ENCODE assay signal across 1 cellular context in the genomic region with DNA sequence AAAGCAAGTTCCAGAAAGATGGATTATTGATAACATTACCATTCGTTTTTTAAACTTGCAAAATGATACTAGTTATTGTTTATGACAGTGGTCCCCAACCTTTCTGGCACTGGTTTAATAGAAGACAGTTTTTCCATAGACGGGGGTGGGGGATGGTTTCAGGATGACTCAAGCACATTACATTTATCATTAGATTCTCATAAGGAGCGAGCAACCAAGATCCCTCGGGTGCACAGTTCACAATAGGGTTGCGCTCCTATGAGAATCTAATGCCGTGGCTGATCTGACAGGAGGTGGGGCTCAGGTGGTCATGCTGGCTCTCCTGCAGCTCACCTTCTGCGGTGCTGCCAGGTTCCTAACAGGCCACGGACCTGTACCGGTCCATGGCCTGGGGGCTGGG.
TF ChIP-seq lines count a peak whose summit lies in the region.

No MANE protein-coding gene starts in this region.

TF ChIP-seq in GM23338, 12 proteins besides CTCF, POLR2A, EP300 and RAD21 (continued from another document):
- TF ChIP-seq, protein P1, sequence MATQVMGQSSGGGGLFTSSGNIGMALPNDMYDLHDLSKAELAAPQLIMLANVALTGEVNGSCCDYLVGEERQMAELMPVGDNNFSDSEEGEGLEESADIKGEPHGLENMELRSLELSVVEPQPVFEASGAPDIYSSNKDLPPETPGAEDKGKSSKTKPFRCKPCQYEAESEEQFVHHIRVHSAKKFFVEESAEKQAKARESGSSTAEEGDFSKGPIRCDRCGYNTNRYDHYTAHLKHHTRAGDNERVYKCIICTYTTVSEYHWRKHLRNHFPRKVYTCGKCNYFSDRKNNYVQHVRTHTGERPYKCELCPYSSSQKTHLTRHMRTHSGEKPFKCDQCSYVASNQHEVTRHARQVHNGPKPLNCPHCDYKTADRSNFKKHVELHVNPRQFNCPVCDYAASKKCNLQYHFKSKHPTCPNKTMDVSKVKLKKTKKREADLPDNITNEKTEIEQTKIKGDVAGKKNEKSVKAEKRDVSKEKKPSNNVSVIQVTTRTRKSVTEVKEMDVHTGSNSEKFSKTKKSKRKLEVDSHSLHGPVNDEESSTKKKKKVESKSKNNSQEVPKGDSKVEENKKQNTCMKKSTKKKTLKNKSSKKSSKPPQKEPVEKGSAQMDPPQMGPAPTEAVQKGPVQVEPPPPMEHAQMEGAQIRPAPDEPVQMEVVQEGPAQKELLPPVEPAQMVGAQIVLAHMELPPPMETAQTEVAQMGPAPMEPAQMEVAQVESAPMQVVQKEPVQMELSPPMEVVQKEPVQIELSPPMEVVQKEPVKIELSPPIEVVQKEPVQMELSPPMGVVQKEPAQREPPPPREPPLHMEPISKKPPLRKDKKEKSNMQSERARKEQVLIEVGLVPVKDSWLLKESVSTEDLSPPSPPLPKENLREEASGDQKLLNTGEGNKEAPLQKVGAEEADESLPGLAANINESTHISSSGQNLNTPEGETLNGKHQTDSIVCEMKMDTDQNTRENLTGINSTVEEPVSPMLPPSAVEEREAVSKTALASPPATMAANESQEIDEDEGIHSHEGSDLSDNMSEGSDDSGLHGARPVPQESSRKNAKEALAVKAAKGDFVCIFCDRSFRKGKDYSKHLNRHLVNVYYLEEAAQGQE (IDR thresholded peaks at IDR 0.05; ENCODE audit: unreplicated experiment) = no peak
- TF ChIP-seq EZH2 (IDR thresholded peaks at IDR 0.05; ENCODE audit: low read depth, unreplicated experiment) = no peak
- no peak for TF ChIP-seq POLR2AphosphoS5 (IDR thresholded peaks at IDR 0.05; ENCODE audit: low read depth)
- TF ChIP-seq JUNB (IDR thresholded peaks at IDR 0.05; ENCODE audit: unreplicated experiment) = no peak
- TF ChIP-seq, protein P2, sequence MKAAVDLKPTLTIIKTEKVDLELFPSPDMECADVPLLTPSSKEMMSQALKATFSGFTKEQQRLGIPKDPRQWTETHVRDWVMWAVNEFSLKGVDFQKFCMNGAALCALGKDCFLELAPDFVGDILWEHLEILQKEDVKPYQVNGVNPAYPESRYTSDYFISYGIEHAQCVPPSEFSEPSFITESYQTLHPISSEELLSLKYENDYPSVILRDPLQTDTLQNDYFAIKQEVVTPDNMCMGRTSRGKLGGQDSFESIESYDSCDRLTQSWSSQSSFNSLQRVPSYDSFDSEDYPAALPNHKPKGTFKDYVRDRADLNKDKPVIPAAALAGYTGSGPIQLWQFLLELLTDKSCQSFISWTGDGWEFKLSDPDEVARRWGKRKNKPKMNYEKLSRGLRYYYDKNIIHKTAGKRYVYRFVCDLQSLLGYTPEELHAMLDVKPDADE (IDR thresholded peaks at IDR 0.05) = no peak
- TF ChIP-seq CREB1 (CRISPR knock-in tag; IDR thresholded peaks at IDR 0.05; ENCODE audit: low read depth) = no peak
- no peak for TF ChIP-seq ZNF331 (CRISPR knock-in tag; IDR thresholded peaks at IDR 0.05; ENCODE audit: low read depth)
- TF ChIP-seq EZH2phosphoT487 (IDR thresholded peaks at IDR 0.05; ENCODE audit: unreplicated experiment) = no peak
